8 cellular contexts compared by ENCODE assay signal in genomic region chr6:145735356-145736165, GRCh38. TPM values are rescaled to one million over a fixed set of nuclear protein-coding genes. Genes with fewer than 3 reads are reported as not detected.
DNase-seq lines count a peak whose midpoint lies in the region; ATAC-seq and TF ChIP-seq lines count a peak whose summit lies in the region.

EPM2A (minus strand) TSS chr6:145735520; CDS start chr6:145735498, 22 bp downstream.

- peak within 1 kb of the TSS; percentile 99 for H3K4me3 Mint-ChIP-seq in central memory CD8-positive, alpha-beta T cell

- no peaks in the 10 kb centered on the region for H3K27me3 ChIP-seq in ACC112 (ENCODE audit: insufficient read depth, low read length)
- no peaks in the 10 kb centered on the region for H3K27me3 ChIP-seq in kidney epithelial cell (ENCODE audit: control insufficient read depth, insufficient read depth, low read length)

- H3K36me3 ChIP-seq in ACC112 (ENCODE audit: insufficient read depth, low read length), result no peaks in the 10 kb centered on the region
- no peaks in the 10 kb centered on the region for H3K36me3 ChIP-seq in kidney epithelial cell (ENCODE audit: control insufficient read depth, insufficient read depth, low read length)

- peaks cover 5% of the 10 kb centered on the region for H3K36me3 Mint-ChIP-seq in central memory CD8-positive, alpha-beta T cell (ENCODE audit: insufficient read depth)

- ATAC-seq in GM18519 (IDR thresholded peaks at IDR 0.05; ENCODE audit: low FRiP score, unreplicated experiment) (peak; percentile 81), HG03039 (IDR thresholded peaks at IDR 0.05; ENCODE audit: unreplicated experiment) (peak; percentile 57)
- peak; percentile 79 for ATAC-seq in central memory CD8-positive, alpha-beta T cell (replicated peaks; ENCODE audit: extremely low read depth, poor library complexity, severe bottlenecking)

- no peak for TF ChIP-seq CTCF in kidney epithelial cell (IDR thresholded peaks at IDR 0.05; ENCODE audit: insufficient read depth, low read length, poor library complexity, severe bottlenecking)

- DNase-seq in NCI-H2171 treated with DMSO at 0.1 percent for 48 hours (lab: John Stamatoyannopoulos, UW) (peak; percentile 75), kidney epithelial cell (ENCODE audit: low read depth) (peak; percentile 26)
- peak; percentile 43 to 52 (median 48) for DNase-seq in activated CD4-positive, CD25-positive, alpha-beta regulatory T cell (lab: John Stamatoyannopoulos, UW)
- peak; percentile 42 to 50 for DNase-seq in central memory CD8-positive, alpha-beta T cell (ENCODE audit: low spot score in 2 of 2)
- peak; percentile 2 to 23 for DNase-seq in stimulated activated CD4-positive, alpha-beta T cell treated with anti-CD3 and anti-CD28 coated beads, Interleukin-1b, Interleukin-23, amount 100 ng/mL, for 1 hour (ENCODE audit: low read depth in 2 of 2)

- peak within 1 kb of the TSS; percentile 94 for H3K27ac ChIP-seq in ACC112 (ENCODE audit: low read depth, low read length)

- no peaks in the 10 kb centered on the region for H3K27me3 Mint-ChIP-seq in central memory CD8-positive, alpha-beta T cell

- peaks cover 36% of the 10 kb centered on the region for H3K4me1 ChIP-seq in ACC112 (ENCODE audit: control insufficient read depth, insufficient read depth, low read length, unreplicated experiment)

- peaks cover 5% of the 10 kb centered on the region for H3K4me1 Mint-ChIP-seq in central memory CD8-positive, alpha-beta T cell

- H3K27ac Mint-ChIP-seq in central memory CD8-positive, alpha-beta T cell (ENCODE audit: low read depth), result peak within 1 kb of the TSS; percentile 98

- H3K4me3 ChIP-seq in ACC112 (ENCODE audit: low read depth, low read length) (peak within 1 kb of the TSS; percentile 85), kidney epithelial cell (ENCODE audit: low read depth, low read length) (peak within 1 kb of the TSS; percentile 54)

- no peaks in the 10 kb centered on the region for H3K79me2 ChIP-seq in ACC112 (ENCODE audit: control insufficient read depth, insufficient read depth, low read length, unreplicated experiment)

- H2AFZ ChIP-seq in ACC112 (ENCODE audit: low read length, unreplicated experiment), result peak within 1 kb of the TSS; percentile 97

- no peaks in the 10 kb centered on the region for H3K9me3 Mint-ChIP-seq in central memory CD8-positive, alpha-beta T cell

RNA-seq across cellular contexts. Expression of gene EPM2A, which starts in this region (rescaled TPM):
- total RNA-seq in kidney epithelial cell, result 7.1 and 7.3 TPM in 2 replicates

Comparison
In these comparisons a context has a peak if more than half of its experiments do, and no peak if none do; other contexts are left out.
1. Peak in every context shown above with its lines: DNase-seq, ATAC-seq, H3K4me3 ChIP-seq and H3K27ac ChIP-seq.
2. DNase-seq: peak in every context shown above with its lines; median percentile 75 in NCI-H2171 treated with DMSO at 0.1 percent for 48 hours; 48 in activated CD4-positive, CD25-positive, alpha-beta regulatory T cell; 46 in central memory CD8-positive, alpha-beta T cell; 26 in kidney epithelial cell; 12 in stimulated activated CD4-positive, alpha-beta T cell treated with anti-CD3 and anti-CD28 coated beads, Interleukin-1b, Interleukin-23, amount 100 ng/mL, for 1 hour.